Comparison of ENCODE assay signal across 8 cellular contexts in genomic region chr3:132006605-132007204, GRCh38. TPM values are rescaled to one million over a fixed set of nuclear protein-coding genes. Genes with fewer than 3 reads are reported as not detected.
A peak's percentile ranks its signal among the peaks of the same experiment; 100 is the strongest.
DNase-seq lines count a peak whose midpoint lies in the region; TF ChIP-seq lines count a peak whose summit lies in the region.

No MANE protein-coding gene starts in this region.

- no peaks in the 10 kb centered on the region for H3K9me2 ChIP-seq in neural cell (ENCODE audit: insufficient read depth, low read length)

- no peaks in the 10 kb centered on the region for H3K79me2 ChIP-seq in neural cell (replicated peaks; ENCODE audit: insufficient read depth, low read length)

- H3K9ac ChIP-seq in neural cell (ENCODE audit: low read length) = no peak overlapping the region

- H3K27ac ChIP-seq in neural cell (ENCODE audit: low read length) = no peak overlapping the region

- no peak for TF ChIP-seq EP300 in neural cell (conservative IDR thresholded peaks at IDR 0.05; ENCODE audit: poor library complexity, severe bottlenecking)

- H3K4me3 ChIP-seq in GM06990 (replicated peaks; ENCODE audit: low read depth, low read length) = no peak overlapping the region
- H3K4me3 ChIP-seq in neural cell (ENCODE audit: low read length) = no peak overlapping the region

- no peaks in the 10 kb centered on the region for H3F3A ChIP-seq in neural cell (ENCODE audit: insufficient read depth, low read length, poor library complexity, severe bottlenecking)

- TF ChIP-seq RAD21 in neural cell (conservative IDR thresholded peaks at IDR 0.05) = no peak

- H4K20me1 ChIP-seq in neural cell (ENCODE audit: insufficient read depth) = no peaks in the 10 kb centered on the region

- TF ChIP-seq CTCF in GM06990 (IDR thresholded peaks at IDR 0.05; ENCODE audit: insufficient read depth, low read length, poor library complexity, severe bottlenecking) = peak; percentile 64
- TF ChIP-seq CTCF in neural cell (IDR thresholded peaks at IDR 0.05; ENCODE audit: poor library complexity, severe bottlenecking) = peak; percentile 38

- DNase-seq in AG08395 (ENCODE audit: low spot score) = peak; percentile 14
- no peak for DNase-seq in GM06990 (ENCODE audit: extremely low read depth, insufficient read length)
- peak; percentile 32 for DNase-seq in NCI-H2171 (lab: John Stamatoyannopoulos, UW)
- DNase-seq in dermis blood vessel endothelial cell = peak; percentile 59
- DNase-seq in cerebellar nuclear complex (lab: John Stamatoyannopoulos, UW) = no peak
- no peak for DNase-seq in ureter (ENCODE audit: low spot score)
- DNase-seq in activated gamma-delta T cell treated with Interleukin-2 at 50 U/mL for 16 hours = no peak

- H3K36me3 ChIP-seq in GM06990 (ENCODE audit: control insufficient read depth, insufficient read depth, low read length) (no peaks in the 10 kb centered on the region), neural cell (ENCODE audit: insufficient read depth, low read length) (no peaks in the 10 kb centered on the region)

- no peak overlapping the region for H3K4me2 ChIP-seq in neural cell (ENCODE audit: low read length)

- no peaks in the 10 kb centered on the region for H3K9me3 ChIP-seq in neural cell (ENCODE audit: low read length)

- H2AFZ ChIP-seq in neural cell (ENCODE audit: low read depth, low read length) = no peak overlapping the region

- no peaks in the 10 kb centered on the region; the same call in 1 of the 2 replicates for H3K27me3 ChIP-seq in GM06990 (replicated peaks; ENCODE audit: control insufficient read depth, insufficient read depth, low read length)
- H3K27me3 ChIP-seq in neural cell (ENCODE audit: insufficient read depth, low read depth, low read length) = no peaks in the 10 kb centered on the region

TF ChIP-seq in neural cell, 6 proteins besides CTCF, POLR2A, EP300 and RAD21:
- TF ChIP-seq POLR2AphosphoS5 (IDR thresholded peaks at IDR 0.05) (no peak), REST (IDR thresholded peaks at IDR 0.05; ENCODE audit: borderline replicate concordance) (no peak), TAF1 (IDR thresholded peaks at IDR 0.05; ENCODE audit: low read depth) (no peak), MXI1 (conservative IDR thresholded peaks at IDR 0.05; ENCODE audit: poor library complexity, severe bottlenecking) (no peak), EZH2 (IDR thresholded peaks at IDR 0.05; ENCODE audit: borderline replicate concordance, insufficient read depth, low read length, poor library complexity, severe bottlenecking) (no peak), SMC3 (conservative IDR thresholded peaks at IDR 0.05; ENCODE audit: poor library complexity) (no peak)

RNA-seq across cellular contexts. Expression of gene CPNE4, which starts 28.1 kb away (rescaled TPM):
- total RNA-seq in dermis blood vessel endothelial cell (not detected in 2 replicates), ureter (1.9 TPM)
- polyA plus RNA-seq in neural cell = 0.12 and 0.59 TPM in 2 replicates
- polyA minus RNA-seq in neural cell = 0.97 and 1.0 TPM in 2 replicates

Comparison
In these comparisons a context has a peak if more than half of its experiments do, and no peak if none do; other contexts are left out.
1. DNase-seq: peak in AG08395 (single experiment), NCI-H2171 (single experiment) and dermis blood vessel endothelial cell (single experiment); none in GM06990 (single experiment), cerebellar nuclear complex (0 of 2), ureter (single experiment) and activated gamma-delta T cell treated with Interleukin-2 at 50 U/mL for 16 hours (single experiment).